8 cellular contexts compared by ENCODE assay signal in the genomic region with DNA sequence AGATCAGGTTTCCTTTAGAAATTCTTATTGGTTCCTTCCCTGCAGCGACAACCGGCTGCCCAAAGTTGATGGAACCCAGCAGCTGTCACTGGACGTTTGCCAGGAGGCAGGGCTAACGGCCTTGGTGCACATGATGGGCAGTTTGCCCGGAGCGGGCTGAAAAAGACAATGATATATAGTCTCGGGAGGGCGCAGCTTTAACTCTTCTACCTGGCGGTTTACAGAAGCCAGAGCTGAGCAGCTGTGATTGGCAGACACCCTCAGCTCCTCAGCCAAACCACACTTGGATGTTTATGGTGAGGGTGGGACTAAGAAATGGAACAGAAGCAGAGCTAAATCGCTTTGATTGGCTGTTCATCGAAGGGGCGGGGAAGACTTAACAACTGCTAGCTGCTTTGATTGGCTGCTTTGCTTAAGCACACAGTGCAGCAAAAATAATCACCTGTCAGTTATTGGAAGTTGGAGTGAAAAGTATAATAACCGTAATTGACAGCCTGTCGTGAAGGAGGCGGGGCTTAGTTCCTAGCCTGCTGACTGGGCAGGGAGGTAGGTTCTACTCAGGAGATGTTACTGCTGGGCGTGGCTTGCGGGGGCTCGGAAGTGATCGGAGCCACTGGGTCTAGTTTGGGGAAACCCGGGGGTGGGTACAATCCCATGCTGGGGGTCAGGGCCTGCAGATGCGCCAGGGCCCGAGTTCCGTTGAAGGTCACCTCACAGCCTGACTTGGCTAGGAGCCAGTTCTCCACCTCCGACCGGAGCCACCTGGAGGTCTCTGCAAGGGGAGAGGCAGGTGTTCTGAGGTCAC. TPM values are rescaled to one million over a fixed set of nuclear protein-coding genes. Genes with fewer than 3 reads are reported as not detected.
DNase-seq lines count a peak whose midpoint lies in the region; ATAC-seq and TF ChIP-seq lines count a peak whose summit lies in the region.

No MANE protein-coding gene starts in this region.

- peaks cover 44% of the 10 kb centered on the region for H3K4me1 Mint-ChIP-seq in chondrocyte (ENCODE audit: low read depth)

- DNase-seq in AG10803 (ENCODE audit: low read depth) (peak; percentile 95), NCI-H345 (lab: John Stamatoyannopoulos, UW) (peak; percentile 98), chondrocyte (ENCODE audit: low spot score) (no peak), kidney epithelial cell (ENCODE audit: low read depth) (peak; percentile 99)
- peak; percentile 85 for DNase-seq in activated CD4-positive, CD25-positive, alpha-beta regulatory T cell treated with anti-CD3 and anti-CD28 coated beads, Interleukin-2, amount 50 U/mL, for 72 hours
- peak; percentile 94 for DNase-seq in stimulated activated CD4-positive, alpha-beta T cell treated with anti-CD3 and anti-CD28 coated beads, Interleukin-15, amount 100 ng/mL, for 24 hours

- H3K36me3 Mint-ChIP-seq in chondrocyte (ENCODE audit: low read depth): peaks cover 10% of the 10 kb centered on the region

- H3K36me3 ChIP-seq in kidney epithelial cell (ENCODE audit: control insufficient read depth, insufficient read depth, low read length): peaks cover 3% of the 10 kb centered on the region

- ATAC-seq in GM19035 (IDR thresholded peaks at IDR 0.05; ENCODE audit: unreplicated experiment): peak; percentile 62
- ATAC-seq in HG03280 (IDR thresholded peaks at IDR 0.05; ENCODE audit: unreplicated experiment): peak; percentile 57

- no peaks in the 10 kb centered on the region for H3K27me3 ChIP-seq in kidney epithelial cell (ENCODE audit: control insufficient read depth, insufficient read depth, low read length)

- H3K27ac Mint-ChIP-seq in chondrocyte (ENCODE audit: unreplicated experiment): peak overlapping the region; percentile 91

- H3K27me3 Mint-ChIP-seq in chondrocyte (ENCODE audit: low read depth): no peaks in the 10 kb centered on the region

- H3K9me3 Mint-ChIP-seq in chondrocyte (ENCODE audit: low read depth): no peaks in the 10 kb centered on the region

- H3K4me3 ChIP-seq in AG10803 (ENCODE audit: low read length) (peak overlapping the region; percentile 46), kidney epithelial cell (ENCODE audit: low read depth, low read length) (peak overlapping the region; percentile 51)

- peak overlapping the region; percentile 72 for H3K4me3 Mint-ChIP-seq in chondrocyte (ENCODE audit: unreplicated experiment)

- TF ChIP-seq CTCF in AG10803 (conservative IDR thresholded peaks at IDR 0.05; ENCODE audit: low read length) (no peak), chondrocyte (IDR thresholded peaks at IDR 0.05) (no peak), kidney epithelial cell (IDR thresholded peaks at IDR 0.05; ENCODE audit: insufficient read depth, low read length, poor library complexity, severe bottlenecking) (no peak)

RNA-seq across cellular contexts. Expression of a gene that starts 7.5 kb away (rescaled TPM):
- total RNA-seq in chondrocyte (257 to 284 TPM (median 277 TPM) in 3 replicates), kidney epithelial cell (30.7 and 32.5 TPM in 2 replicates)

RNA-seq across cellular contexts. Expression of a gene that starts 30.9 kb away (rescaled TPM):
- total RNA-seq in chondrocyte (5.4 to 14.0 TPM (median 10.1 TPM) in 3 replicates), kidney epithelial cell (4.4 and 5.8 TPM in 2 replicates)

RNA-seq across cellular contexts. Expression of a gene that starts 31.3 kb away (rescaled TPM):
- total RNA-seq in chondrocyte: not detected in 3 replicates
- 0.25 TPM in 1 of 2 replicates, not detected in the other for total RNA-seq in kidney epithelial cell

RNA-seq across cellular contexts. Expression of a gene that starts 58.5 kb away (rescaled TPM):
- total RNA-seq in chondrocyte: 251 to 261 TPM (median 251 TPM) in 3 replicates
- total RNA-seq in kidney epithelial cell: 152 and 170 TPM in 2 replicates
